In the genomic region with DNA sequence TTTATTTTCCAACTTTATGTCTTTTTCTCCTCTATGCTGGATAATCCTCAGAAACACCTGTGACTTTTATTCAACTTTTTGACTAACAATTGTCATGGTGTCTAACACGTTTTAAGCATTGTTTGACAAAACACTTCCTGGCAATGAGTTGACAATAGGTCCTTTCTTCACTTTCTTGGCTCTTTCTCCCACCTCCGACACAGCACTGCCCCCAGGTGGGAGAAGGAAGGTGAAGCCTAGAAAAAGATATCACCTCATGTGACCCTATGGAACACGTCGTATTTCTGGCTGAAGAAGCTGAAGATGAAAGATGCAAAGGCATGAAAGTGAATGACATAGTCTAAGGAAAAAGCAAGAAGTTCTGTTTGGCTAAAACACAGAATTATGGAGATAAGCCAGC, we compare ENCODE assay signal across 8 cellular contexts.
A peak's percentile ranks its signal among the peaks of the same experiment; 100 is the strongest.
DNase-seq lines count a peak whose midpoint lies in the region; ATAC-seq and TF ChIP-seq lines count a peak whose summit lies in the region.

No MANE protein-coding gene starts in this region.

- no peaks in the 10 kb centered on the region for H3F3A ChIP-seq in GM23338 (replicated peaks; ENCODE audit: low read depth)

- no peak overlapping the region for H3K4me3 ChIP-seq in GM23338
- H3K4me3 ChIP-seq in OCI-LY7 (ENCODE audit: low read depth, low read length, poor library complexity, severe bottlenecking): no peak overlapping the region

- TF ChIP-seq CTCF in AG09319 (IDR thresholded peaks at IDR 0.05; ENCODE audit: low read depth, low read length) (peak; percentile 22), GM23338 (conservative IDR thresholded peaks at IDR 0.05; ENCODE audit: low read depth in 2 of 2) (peak; percentile 95 to 96), OCI-LY7 (conservative IDR thresholded peaks at IDR 0.05; ENCODE audit: low read length) (peak; percentile 75)

- no peaks in the 10 kb centered on the region; the same call in 2 of the 3 replicates for H3K36me3 Mint-ChIP-seq in GM23338 (ENCODE audit: low read depth)

- H3K36me3 ChIP-seq in GM23338 (ENCODE audit: insufficient read depth) (no peaks in the 10 kb centered on the region), OCI-LY7 (ENCODE audit: insufficient read depth, low read length) (no peaks in the 10 kb centered on the region)

- H2AFZ ChIP-seq in GM23338: no peak overlapping the region
- H2AFZ ChIP-seq in OCI-LY7 (ENCODE audit: low read length): no peak overlapping the region

- CTCF ChIA-PET in OCI-LY7 (lab: Charles Lee; ENCODE audit: unreplicated experiment): no interaction called here

- BruUV-seq in OCI-LY7 (replicated peaks; lab: Mats Ljungman, UMichigan): no TSS peak

- no peaks in the 10 kb centered on the region for H3K27me3 ChIP-seq in GM23338 (ENCODE audit: insufficient read depth)

- H3K9me3 Mint-ChIP-seq in GM23338: no peaks in the 10 kb centered on the region

- H3K9me3 ChIP-seq in OCI-LY7 (ENCODE audit: low read length): no peaks in the 10 kb centered on the region

- ATAC-seq in GM23338 (peak; percentile 89), HG03342 (IDR thresholded peaks at IDR 0.05; ENCODE audit: unreplicated experiment) (no peak), GM21381 (IDR thresholded peaks at IDR 0.05; ENCODE audit: unreplicated experiment) (no peak)

- no peak overlapping the region for H3K4me3 Mint-ChIP-seq in GM23338

- intact Hi-C loops in OCI-LY7 (cut with micrococcal nuclease; ENCODE audit: unreplicated experiment): loop anchor here (2.0 kb wide), 1 partner anchor 198 kb away; no protein-coding TSS in a partner anchor

- DNase-seq in AG09319 (ENCODE audit: extremely low read depth, low read depth) (no peak), GM23338 (ENCODE audit: low spot score) (peak; percentile 80), OCI-LY7 (ENCODE audit: low spot score) (peak; percentile 18), foreskin melanocyte (peak; percentile 7), T-helper 1 cell (no peak), T-helper 9 cell (no peak)

- POLR2A ChIA-PET in OCI-LY7 (lab: Charles Lee): no interaction called here

- H3K79me2 ChIP-seq in GM23338 (replicated peaks; ENCODE audit: insufficient read depth): no peaks in the 10 kb centered on the region
- H3K79me2 ChIP-seq in OCI-LY7 (ENCODE audit: insufficient read depth, low read depth, low read length): no peaks in the 10 kb centered on the region; the same call in 1 of the 2 replicates

- no peak overlapping the region for H3K4me2 ChIP-seq in GM23338
- H3K4me2 ChIP-seq in OCI-LY7 (ENCODE audit: low read length): no peak overlapping the region

- no peaks in the 10 kb centered on the region for H3K4me1 Mint-ChIP-seq in GM23338

- H3K27me3 Mint-ChIP-seq in GM23338 (ENCODE audit: insufficient read depth, low read depth, poor library complexity): no peaks in the 10 kb centered on the region

- H3K27ac ChIP-seq in GM23338 (ENCODE audit: low read depth) (no peak overlapping the region), OCI-LY7 (ENCODE audit: low read depth, low read length, poor library complexity, severe bottlenecking) (no peak overlapping the region)

- no peaks in the 10 kb centered on the region for H4K20me1 ChIP-seq in GM23338 (replicated peaks; ENCODE audit: insufficient read depth)
- H4K20me1 ChIP-seq in OCI-LY7 (ENCODE audit: insufficient read depth, low read length): no peaks in the 10 kb centered on the region

- H3K9me2 ChIP-seq in GM23338 (ENCODE audit: insufficient read depth) (no peaks in the 10 kb centered on the region), OCI-LY7 (ENCODE audit: insufficient read depth, low read length) (no peaks in the 10 kb centered on the region)

- H3K4me1 ChIP-seq in GM23338 (ENCODE audit: insufficient read depth): no peaks in the 10 kb centered on the region
- no peaks in the 10 kb centered on the region for H3K4me1 ChIP-seq in OCI-LY7 (ENCODE audit: insufficient read depth, low read length, poor library complexity, severe bottlenecking)

- H3K27ac Mint-ChIP-seq in GM23338: no peak overlapping the region

TF ChIP-seq in GM23338, 12 proteins besides CTCF, POLR2A, EP300 and RAD21 (continues in another document):
- TF ChIP-seq REST (IDR thresholded peaks at IDR 0.05; ENCODE audit: unreplicated experiment) (no peak), NANOG (IDR thresholded peaks at IDR 0.05; ENCODE audit: borderline replicate concordance) (no peak), EZH2 (IDR thresholded peaks at IDR 0.05; ENCODE audit: low read depth, unreplicated experiment) (no peak), EZH2phosphoT487 (IDR thresholded peaks at IDR 0.05; ENCODE audit: unreplicated experiment) (no peak), STAT1 (IDR thresholded peaks at IDR 0.05; ENCODE audit: unreplicated experiment) (no peak), CREB1 (CRISPR knock-in tag; IDR thresholded peaks at IDR 0.05; ENCODE audit: low read depth) (no peak), POLR2AphosphoS5 (IDR thresholded peaks at IDR 0.05; ENCODE audit: low read depth) (no peak), ZNF331 (CRISPR knock-in tag; IDR thresholded peaks at IDR 0.05; ENCODE audit: low read depth) (no peak)
- TF ChIP-seq, protein P1, sequence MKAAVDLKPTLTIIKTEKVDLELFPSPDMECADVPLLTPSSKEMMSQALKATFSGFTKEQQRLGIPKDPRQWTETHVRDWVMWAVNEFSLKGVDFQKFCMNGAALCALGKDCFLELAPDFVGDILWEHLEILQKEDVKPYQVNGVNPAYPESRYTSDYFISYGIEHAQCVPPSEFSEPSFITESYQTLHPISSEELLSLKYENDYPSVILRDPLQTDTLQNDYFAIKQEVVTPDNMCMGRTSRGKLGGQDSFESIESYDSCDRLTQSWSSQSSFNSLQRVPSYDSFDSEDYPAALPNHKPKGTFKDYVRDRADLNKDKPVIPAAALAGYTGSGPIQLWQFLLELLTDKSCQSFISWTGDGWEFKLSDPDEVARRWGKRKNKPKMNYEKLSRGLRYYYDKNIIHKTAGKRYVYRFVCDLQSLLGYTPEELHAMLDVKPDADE (IDR thresholded peaks at IDR 0.05): no peak

Comparison
In these comparisons a context has a peak if more than half of its experiments do, and no peak if none do; other contexts are left out.
1. DNase-seq: peak in GM23338 (single experiment), OCI-LY7 (single experiment) and foreskin melanocyte (single experiment); none in AG09319 (single experiment), T-helper 1 cell (0 of 5) and T-helper 9 cell (single experiment).
2. CTCF ChIP-seq: peak in every context shown above with its lines; median percentile 96 in GM23338; 75 in OCI-LY7; 22 in AG09319.